In the genomic region with DNA sequence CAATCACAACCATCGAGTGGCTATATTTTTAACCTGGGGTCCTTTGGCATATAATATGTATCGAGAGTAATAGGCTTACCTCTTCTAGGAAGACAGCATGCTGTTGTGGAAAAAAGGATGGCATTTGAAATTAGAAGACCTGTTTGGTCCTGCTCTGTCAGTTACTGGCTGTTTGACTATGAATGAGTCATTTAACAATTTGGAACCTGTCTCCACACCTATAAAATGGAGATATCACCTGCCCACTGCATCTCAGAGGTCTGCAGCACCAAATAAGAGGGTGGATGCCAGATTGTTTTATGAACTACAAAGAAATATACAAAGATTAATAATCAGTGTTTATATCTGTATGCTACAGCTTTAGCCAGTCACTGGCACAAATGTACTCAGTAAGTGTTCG, we compare ENCODE assay signal across 26 cellular contexts.
A peak's percentile ranks its signal among the peaks of the same experiment; 100 is the strongest.
DNase-seq lines count a peak whose midpoint lies in the region; ATAC-seq and TF ChIP-seq lines count a peak whose summit lies in the region.
"Had no signal": no experiment of that assay in that cellular context is flagged by ENCODE, and none has a peak within 500 bp of the region (broad histone marks: within the 10 kb centered on the region; RNA-seq: fewer than 3 reads in every experiment).

No MANE protein-coding gene starts in this region.

- H3K27ac Mint-ChIP-seq in CD4-positive, CD25-positive, alpha-beta regulatory T cell: peak overlapping the region in 2 of 3 donors; percentile 7 to 32
- peak overlapping the region; percentile 66 for H3K27ac Mint-ChIP-seq in mesothelial cell of epicardium
- no peak overlapping the region for H3K27ac Mint-ChIP-seq in activated CD4-positive, alpha-beta memory T cell treated with anti-CD3 and anti-CD28 coated beads for 36 hours
- H3K27ac Mint-ChIP-seq: activated naive CD4-positive, alpha-beta T cell treated with anti-CD3 and anti-CD28 coated beads for 36 hours; stimulated activated memory B cell treated with anti-CD40 and anti-IgM and Interleukin-4, amounts not matched to agents 10 μg/mL and 1 μg/mL and 100 μg/mL, for 72 hours had no signal

- no peak overlapping the region for H3K4me3 ChIP-seq in CD4-positive, CD25-positive, alpha-beta regulatory T cell (ENCODE audit: low read depth, low read length)
- no peak overlapping the region for H3K4me3 ChIP-seq in LNCaP clone FGC (ENCODE audit: low read depth, low read length)
- H3K4me3 ChIP-seq: adrenal gland, body of pancreas, dorsolateral prefrontal cortex, GM12878, GM23248, upper lobe of right lung had no signal

- no peaks in the 10 kb centered on the region for H3K27me3 ChIP-seq in CD4-positive, CD25-positive, alpha-beta regulatory T cell (ENCODE audit: control insufficient read depth, insufficient read depth, low read length)
- H3K27me3 ChIP-seq: adrenal gland, body of pancreas, dorsolateral prefrontal cortex, upper lobe of right lung had no signal

- POLR2A ChIA-PET in activated CD4-positive, alpha-beta memory T cell treated with anti-CD3 and anti-CD28 coated beads for 36 hours (lab: Charles Lee): interaction anchor here (0.7 kb wide), 1 partner anchor 28 kb away, joined by 3 read pairs; no protein-coding TSS in a partner anchor

- no peaks in the 10 kb centered on the region for H3K36me3 ChIP-seq in CD4-positive, CD25-positive, alpha-beta regulatory T cell (ENCODE audit: control insufficient read depth, insufficient read depth, low read length)
- H3K36me3 ChIP-seq: adrenal gland, upper lobe of right lung had no signal

- DNase-seq in CD4-positive, CD25-positive, alpha-beta regulatory T cell: no peak
- DNase-seq in LNCaP clone FGC (ENCODE audit: low read depth) (peak; percentile 69), mesothelial cell of epicardium (ENCODE audit: low spot score in 2 of 2, unreplicated experiment in 2 of 2) (no peak), SIG-M5 treated with dmso at 0.1 percent for 504 hours (lab: John Stamatoyannopoulos, UW; ENCODE audit: unreplicated experiment) (no peak)
- DNase-seq in activated CD4-positive, alpha-beta memory T cell treated with anti-CD3 and anti-CD28 coated beads for 36 hours: no peak
- DNase-seq: activated naive CD4-positive, alpha-beta T cell treated with anti-CD3 and anti-CD28 coated beads for 36 hours; adrenal gland; body of pancreas; Calu3; dorsolateral prefrontal cortex; EL; GM23248; NCI-H146; posterior cingulate gyrus; stimulated activated CD4-positive, alpha-beta T cell treated with anti-CD3 and anti-CD28 coated beads, Interleukin-4, amount 100 ng/mL, for 4 hours; substantia nigra; upper lobe of right lung had no signal

- no peaks in the 10 kb centered on the region for H3K36me3 Mint-ChIP-seq in CD4-positive, CD25-positive, alpha-beta regulatory T cell
- peaks cover 2% of the 10 kb centered on the region for H3K36me3 Mint-ChIP-seq in mesothelial cell of epicardium
- no peaks in the 10 kb centered on the region for H3K36me3 Mint-ChIP-seq in activated CD4-positive, alpha-beta memory T cell treated with anti-CD3 and anti-CD28 coated beads for 36 hours
- H3K36me3 Mint-ChIP-seq: CD14-positive monocyte; stimulated activated memory B cell treated with anti-CD40 and anti-IgM and Interleukin-4, amounts not matched to agents 10 μg/mL and 1 μg/mL and 100 μg/mL, for 72 hours had no signal

- H3K9me3 Mint-ChIP-seq in CD4-positive, CD25-positive, alpha-beta regulatory T cell: peaks cover 0 to 2% (median 0%) of the 10 kb centered on the region in 7 donors
- H3K9me3 Mint-ChIP-seq in mesothelial cell of epicardium: peaks cover 3% of the 10 kb centered on the region
- no peaks in the 10 kb centered on the region for H3K9me3 Mint-ChIP-seq in activated CD4-positive, alpha-beta memory T cell treated with anti-CD3 and anti-CD28 coated beads for 36 hours
- H3K9me3 Mint-ChIP-seq: activated naive CD4-positive, alpha-beta T cell treated with anti-CD3 and anti-CD28 coated beads for 36 hours; CD14-positive monocyte; neural crest cell; stimulated activated memory B cell treated with anti-CD40 and anti-IgM and Interleukin-4, amounts not matched to agents 10 μg/mL and 1 μg/mL and 100 μg/mL, for 72 hours had no signal

- no peak overlapping the region for H3K4me3 Mint-ChIP-seq in CD4-positive, CD25-positive, alpha-beta regulatory T cell
- H3K4me3 Mint-ChIP-seq in mesothelial cell of epicardium: no peak overlapping the region
- no peak overlapping the region for H3K4me3 Mint-ChIP-seq in activated CD4-positive, alpha-beta memory T cell treated with anti-CD3 and anti-CD28 coated beads for 36 hours
- H3K4me3 Mint-ChIP-seq: activated naive CD4-positive, alpha-beta T cell treated with anti-CD3 and anti-CD28 coated beads for 36 hours; CD14-positive monocyte; neural crest cell; stimulated activated memory B cell treated with anti-CD40 and anti-IgM and Interleukin-4, amounts not matched to agents 10 μg/mL and 1 μg/mL and 100 μg/mL, for 72 hours had no signal

- intact Hi-C loops in activated CD4-positive, alpha-beta memory T cell treated with anti-CD3 and anti-CD28 coated beads for 36 hours (cut with micrococcal nuclease): no loop called here

- no peaks in the 10 kb centered on the region for H3K4me1 ChIP-seq in CD4-positive, CD25-positive, alpha-beta regulatory T cell (ENCODE audit: control insufficient read depth, insufficient read depth, low read length, poor library complexity, severe bottlenecking)
- H3K4me1 ChIP-seq: adrenal gland, upper lobe of right lung had no signal

- H3K9me3 ChIP-seq in CD4-positive, CD25-positive, alpha-beta regulatory T cell (ENCODE audit: control insufficient read depth in 2 of 2, low read length in 2 of 2): no peaks in the 10 kb centered on the region
- H3K9me3 ChIP-seq: adrenal gland, body of pancreas, upper lobe of right lung had no signal

- peaks cover 0 to 16% (median 10%) of the 10 kb centered on the region in 4 donors for H3K4me1 Mint-ChIP-seq in CD4-positive, CD25-positive, alpha-beta regulatory T cell
- H3K4me1 Mint-ChIP-seq in mesothelial cell of epicardium: peaks cover 15% of the 10 kb centered on the region
- H3K4me1 Mint-ChIP-seq in activated CD4-positive, alpha-beta memory T cell treated with anti-CD3 and anti-CD28 coated beads for 36 hours (ENCODE audit: low read depth): no peaks in the 10 kb centered on the region
- H3K4me1 Mint-ChIP-seq: CD14-positive monocyte, neural crest cell had no signal

- CTCF ChIA-PET in activated CD4-positive, alpha-beta memory T cell treated with anti-CD3 and anti-CD28 coated beads for 36 hours (lab: Charles Lee): interaction anchor here (1.2 to 9.3 kb wide), 4 partner anchors 10 to 271 kb away, joined by 3 to 92 read pairs (median 6); no protein-coding TSS in a partner anchor

- H3K27ac ChIP-seq in CD4-positive, CD25-positive, alpha-beta regulatory T cell (ENCODE audit: insufficient read depth, low read length, poor library complexity, severe bottlenecking): no peak overlapping the region
- peak overlapping the region; percentile 80 for H3K27ac ChIP-seq in VCaP
- H3K27ac ChIP-seq: adrenal gland, body of pancreas, dorsolateral prefrontal cortex, GM23248, KMS-11, upper lobe of right lung had no signal

- H3K27me3 Mint-ChIP-seq in CD4-positive, CD25-positive, alpha-beta regulatory T cell: peaks cover 5% of the 10 kb centered on the region
- no peaks in the 10 kb centered on the region for H3K27me3 Mint-ChIP-seq in mesothelial cell of epicardium (ENCODE audit: low read depth)
- H3K27me3 Mint-ChIP-seq in activated CD4-positive, alpha-beta memory T cell treated with anti-CD3 and anti-CD28 coated beads for 36 hours: no peaks in the 10 kb centered on the region
- H3K27me3 Mint-ChIP-seq: stimulated activated memory B cell treated with anti-CD40 and anti-IgM and Interleukin-4, amounts not matched to agents 10 μg/mL and 1 μg/mL and 100 μg/mL, for 72 hours had no signal

- TF ChIP-seq CTCF in LNCaP clone FGC (IDR thresholded peaks at IDR 0.05; ENCODE audit: control insufficient read depth, extremely low read depth, insufficient read depth) (no peak), VCaP (conservative IDR thresholded peaks at IDR 0.05) (no peak), mesothelial cell of epicardium (IDR thresholded peaks at IDR 0.05; ENCODE audit: unreplicated experiment) (no peak)

- no peak for ATAC-seq in CD4-positive, CD25-positive, alpha-beta regulatory T cell (ENCODE audit: low read depth in 2 of 2)
- no peak for ATAC-seq in GM21825 (IDR thresholded peaks at IDR 0.05; ENCODE audit: unreplicated experiment)
- ATAC-seq: body of pancreas; GM12878; Right ventricle myocardium inferior; sciatic nerve; stimulated activated memory B cell treated with anti-CD40 and anti-IgM and Interleukin-4, amounts not matched to agents 10 μg/mL and 1 μg/mL and 100 μg/mL, for 72 hours; upper lobe of right lung had no signal
